9 cellular contexts compared by ENCODE assay signal in the genomic region with DNA sequence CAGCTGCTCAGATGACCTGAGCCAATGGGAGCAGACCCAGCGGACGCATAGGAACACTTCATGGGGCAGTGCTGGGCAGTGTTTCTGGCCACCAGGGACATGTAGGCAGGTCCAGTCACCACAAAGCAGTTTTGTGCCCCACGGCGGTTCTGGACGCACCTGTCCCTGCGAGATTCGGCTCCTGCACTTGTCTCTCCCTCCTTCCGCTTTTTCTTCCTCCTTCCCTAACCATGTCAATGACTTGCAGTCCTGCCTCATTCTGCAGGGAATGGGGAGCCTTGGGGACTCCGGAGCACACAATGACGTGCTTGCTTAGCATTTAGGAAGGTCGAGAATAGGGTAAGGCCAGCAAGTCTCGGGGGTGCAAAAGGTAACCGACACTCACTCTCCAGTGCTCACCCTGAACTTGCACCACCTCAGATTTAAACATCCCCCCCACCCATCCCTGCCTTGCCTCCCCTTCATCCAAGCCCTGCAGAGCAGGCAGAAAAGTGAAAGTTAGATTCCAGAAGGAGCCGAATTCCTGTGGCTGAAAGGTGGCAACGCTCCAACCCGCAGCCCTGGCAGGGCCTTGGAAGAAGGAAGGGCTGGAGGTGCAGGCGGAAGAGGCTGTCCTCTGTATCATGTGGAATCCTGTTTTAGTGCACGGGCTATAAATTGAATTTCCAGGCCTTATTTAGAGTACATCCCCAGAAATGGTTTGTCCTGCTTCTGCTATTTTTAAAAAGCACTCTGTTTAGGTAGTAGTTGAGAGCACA. TPM values are rescaled to one million over a fixed set of nuclear protein-coding genes. Genes with fewer than 3 reads are reported as not detected.
DNase-seq lines count a peak whose midpoint lies in the region; ATAC-seq and TF ChIP-seq lines count a peak whose summit lies in the region.
"Had no signal": no experiment of that assay in that cellular context is flagged by ENCODE, and none has a peak within 500 bp of the region (broad histone marks: within the 10 kb centered on the region; RNA-seq: fewer than 3 reads in every experiment).

No MANE protein-coding gene starts in this region.

- H3K4me3 ChIP-seq in AG04450 (ENCODE audit: low read depth, low read length), result peak overlapping the region; percentile 31
- H3K4me3 ChIP-seq in epithelial cell of esophagus (ENCODE audit: low read length), result peak overlapping the region; percentile 6

- TF ChIP-seq CTCF in AG04450 (IDR thresholded peaks at IDR 0.05; ENCODE audit: low read depth, low read length), result no peak
- TF ChIP-seq CTCF in epithelial cell of esophagus (IDR thresholded peaks at IDR 0.05; ENCODE audit: insufficient read depth, low read depth, low read length, missing control alignments), result no peak
- TF ChIP-seq CTCF in natural killer cell (IDR thresholded peaks at IDR 0.05), result no peak

- no peaks in the 10 kb centered on the region; the same call in 1 of the 2 replicates for H3K9me3 ChIP-seq in AG04450 (ENCODE audit: control insufficient read depth, insufficient read depth, low read length)

- H3K27me3 Mint-ChIP-seq in natural killer cell (ENCODE audit: low read depth in 2 of 2), result no peaks in the 10 kb centered on the region

- TF ChIP-seq POLR2A in erythroblast (IDR thresholded peaks at IDR 0.05; ENCODE audit: low read length), result no peak

- no peak overlapping the region for H3K4me3 Mint-ChIP-seq in natural killer cell

- H3K36me3 Mint-ChIP-seq in natural killer cell, result no peaks in the 10 kb centered on the region

- peaks cover 25 to 46% of the 10 kb centered on the region in 2 donors for H3K4me1 Mint-ChIP-seq in natural killer cell

- POLR2A ChIA-PET in AG04450 (lab: Yijun Ruan, JAX), result no interaction called here

- CTCF ChIA-PET in AG04450 (lab: Charles Lee), result interaction anchor here (1.0 to 2.1 kb wide), 2 partner anchors 40 to 358 kb away, joined by 4 to 9 read pairs; partner anchors contain the start of gene ATG16L1

- H3K9me3 Mint-ChIP-seq in natural killer cell, result no peaks in the 10 kb centered on the region

- H3K27ac Mint-ChIP-seq in natural killer cell, result peak overlapping the region; percentile 86 to 89

- DNase-seq in AG04450 (ENCODE audit: low read depth, low spot score) (peak; percentile 82), NCI-H2029 (lab: John Stamatoyannopoulos, UW) (peak; percentile 58), epithelial cell of esophagus (ENCODE audit: low read depth) (peak; percentile 92), natural killer cell (no peak), erythroblast (lab: John Stamatoyannopoulos, UW) (no peak)
- DNase-seq in effector CD8-positive, alpha-beta T cell (lab: John Stamatoyannopoulos, UW), result no peak
- DNase-seq: DND-41 had no signal

- ATAC-seq in natural killer cell (no peak), HG02970 (IDR thresholded peaks at IDR 0.05; ENCODE audit: low FRiP score, unreplicated experiment) (no peak)
- no peak for ATAC-seq in activated CD4-positive, CD25-positive, alpha-beta regulatory T cell treated with anti-CD3 and anti-CD28 coated beads, Interleukin-2, amount 50 U/mL, for 24 hours

- intact Hi-C loops in natural killer cell (cut with micrococcal nuclease), result no loop called here

- H3K27ac ChIP-seq in AG04450 (ENCODE audit: low read depth, low read length), result no peak overlapping the region

- H3K27me3 ChIP-seq in AG04450 (ENCODE audit: control insufficient read depth, insufficient read depth, low read length), result peaks cover 42% of the 10 kb centered on the region

RNA-seq across cellular contexts. Expression of gene ATG16L1, which starts 40.5 kb away (rescaled TPM):
- polyA plus RNA-seq in AG04450 (2011; rRNA removed), result 28.3 and 32.8 TPM in 2 replicates
- polyA minus RNA-seq in AG04450 (2011; rRNA and poly(A)+ RNA removed), result 20.8 and 25.2 TPM in 2 replicates
- total RNA-seq in natural killer cell, result 100 to 1,000 TPM; 106 to 142 (median 117) TPM

Comparison
In these comparisons a context has a peak if more than half of its experiments do, and no peak if none do; other contexts are left out.
1. DNase-seq: peak in AG04450 (single experiment), NCI-H2029 (single experiment) and epithelial cell of esophagus (single experiment); none in natural killer cell (single experiment), effector CD8-positive, alpha-beta T cell (single experiment) and erythroblast (0 of 2).